Comparison of ENCODE assay signal across 9 cellular contexts in the genomic region with DNA sequence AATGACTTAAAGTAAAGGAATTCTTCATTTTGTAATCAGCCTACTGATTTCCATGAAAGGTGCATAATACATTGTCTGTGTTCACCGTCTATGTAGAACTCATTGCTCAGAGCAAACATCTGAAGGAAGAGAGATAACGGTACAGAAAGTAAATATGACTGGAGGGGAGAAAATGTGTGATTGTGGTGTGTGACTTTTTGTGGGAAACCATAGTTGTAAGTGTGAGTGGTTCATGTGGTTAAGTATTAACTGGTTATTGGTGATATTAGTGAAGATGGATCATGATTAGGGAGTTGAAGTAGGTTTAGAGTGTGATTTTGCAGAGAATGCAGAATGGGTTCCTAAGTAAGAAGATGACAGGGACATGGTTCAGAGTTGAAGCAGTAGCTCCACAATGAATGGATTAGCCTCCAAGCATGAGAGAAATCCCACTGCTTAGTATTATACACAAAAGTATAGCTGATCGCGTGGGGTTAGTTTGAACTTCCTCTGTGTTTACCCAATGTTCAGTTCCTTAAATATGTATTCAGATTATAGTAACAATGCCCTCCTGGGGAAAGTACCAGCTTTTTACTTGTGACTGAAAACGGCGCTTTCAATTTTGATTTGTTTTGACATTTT.
DNase-seq lines count a peak whose midpoint lies in the region; ATAC-seq and TF ChIP-seq lines count a peak whose summit lies in the region.
"Had no signal": no experiment of that assay in that cellular context is flagged by ENCODE, and none has a peak within 500 bp of the region (broad histone marks: within the 10 kb centered on the region; RNA-seq: fewer than 3 reads in every experiment).

No MANE protein-coding gene starts in this region.

- H3K9me3 Mint-ChIP-seq in activated B cell treated with CpG ODN at 0.5 μM for 24 hours = no peaks in the 10 kb centered on the region

- peaks cover 26% of the 10 kb centered on the region for H3K4me1 ChIP-seq in smooth muscle cell (ENCODE audit: low read depth)

- no peak overlapping the region for H3K27ac ChIP-seq in smooth muscle cell (ENCODE audit: low read depth)
- H3K27ac ChIP-seq: tibial artery had no signal

- H3K36me3 ChIP-seq in smooth muscle cell (ENCODE audit: low read depth) = no peaks in the 10 kb centered on the region
- H3K36me3 ChIP-seq: tibial artery had no signal

- POLR2A ChIA-PET in activated B cell treated with CpG ODN at 0.5 μM for 24 hours (lab: Charles Lee) = interaction anchor here (0.8 to 1.5 kb wide), 5 partner anchors 11 to 71 kb away, joined by 3 to 5 read pairs (median 4); no protein-coding TSS in a partner anchor

- H3K4me3 Mint-ChIP-seq in activated B cell treated with CpG ODN at 0.5 μM for 24 hours = peak overlapping the region; percentile 69

- TF ChIP-seq CTCF in activated B cell treated with CpG ODN at 0.5 μM for 24 hours (IDR thresholded peaks at IDR 0.05) = no peak
- no peak for TF ChIP-seq CTCF in smooth muscle cell (IDR thresholded peaks at IDR 0.05; ENCODE audit: borderline replicate concordance, insufficient read depth, poor library complexity, severe bottlenecking)

- H3K4me3 ChIP-seq in smooth muscle cell = no peak overlapping the region
- H3K4me3 ChIP-seq: tibial artery had no signal

- peaks cover 57% of the 10 kb centered on the region for H3K4me1 Mint-ChIP-seq in activated B cell treated with CpG ODN at 0.5 μM for 24 hours

- peak; percentile 71 for ATAC-seq in GM19025 (IDR thresholded peaks at IDR 0.05; ENCODE audit: low read depth, unreplicated experiment)
- ATAC-seq in HG02970 (IDR thresholded peaks at IDR 0.05; ENCODE audit: low FRiP score, unreplicated experiment) = peak; percentile 84
- peak; percentile 93 for ATAC-seq in activated B cell treated with CpG ODN at 0.5 μM for 24 hours (ENCODE audit: low read depth)

- H3K4me2 ChIP-seq in smooth muscle cell = no peak overlapping the region

- H3K27ac Mint-ChIP-seq in activated B cell treated with CpG ODN at 0.5 μM for 24 hours = peak overlapping the region; percentile 88

- H3K36me3 Mint-ChIP-seq in activated B cell treated with CpG ODN at 0.5 μM for 24 hours (ENCODE audit: low read depth) = peaks cover 7% of the 10 kb centered on the region

- H3K9me3 ChIP-seq in smooth muscle cell (replicated peaks; ENCODE audit: low read depth) = no peaks in the 10 kb centered on the region
- H3K9me3 ChIP-seq: tibial artery had no signal

- CTCF ChIA-PET in activated B cell treated with CpG ODN at 0.5 μM for 24 hours (lab: Charles Lee) = interaction anchor here (0.9 kb wide), 1 partner anchor 71 kb away, joined by 5 read pairs; no protein-coding TSS in a partner anchor

- WGBS in smooth muscle cell (ENCODE audit: low lambda C conversion rate) = 76% methylated on average over 6 of the region's 6 CpGs

- H3K27me3 Mint-ChIP-seq in activated B cell treated with CpG ODN at 0.5 μM for 24 hours = no peaks in the 10 kb centered on the region

- no peaks in the 10 kb centered on the region for H4K20me1 ChIP-seq in smooth muscle cell (ENCODE audit: low read depth)

- H3K27me3 ChIP-seq in smooth muscle cell (ENCODE audit: low read depth) = no peaks in the 10 kb centered on the region
- H3K27me3 ChIP-seq: tibial artery had no signal

- DNase-seq in CD1c-positive myeloid dendritic cell (ENCODE audit: extremely low spot score) = peak; percentile 84
- no peak for DNase-seq in activated B cell treated with CpG ODN at 0.5 μM for 24 hours
- DNase-seq in HuH-7.5 (ENCODE audit: low spot score) = no peak
- DNase-seq in dermis blood vessel endothelial cell = no peak
- DNase-seq in putamen (ENCODE audit: low spot score) = no peak
- DNase-seq in smooth muscle cell (lab: John Stamatoyannopoulos, UW; ENCODE audit: unreplicated experiment) = no peak
- DNase-seq: tibial artery had no signal

- no peak overlapping the region for H3K9ac ChIP-seq in smooth muscle cell (ENCODE audit: low read depth)

- intact Hi-C loops in activated B cell treated with CpG ODN at 0.5 μM for 24 hours (cut with micrococcal nuclease) = loop anchor here (1.0 to 10.0 kb wide), 6 partner anchors 15 to 1187 kb away; a partner anchor contains a TSS

- H3F3A ChIP-seq in smooth muscle cell (ENCODE audit: low read depth) = no peaks in the 10 kb centered on the region

- peaks cover 12% of the 10 kb centered on the region for H3K79me2 ChIP-seq in smooth muscle cell (ENCODE audit: low read depth)

- H2AFZ ChIP-seq in smooth muscle cell (ENCODE audit: low read depth) = no peak overlapping the region
